8 cellular contexts compared by ENCODE assay signal in the genomic region with DNA sequence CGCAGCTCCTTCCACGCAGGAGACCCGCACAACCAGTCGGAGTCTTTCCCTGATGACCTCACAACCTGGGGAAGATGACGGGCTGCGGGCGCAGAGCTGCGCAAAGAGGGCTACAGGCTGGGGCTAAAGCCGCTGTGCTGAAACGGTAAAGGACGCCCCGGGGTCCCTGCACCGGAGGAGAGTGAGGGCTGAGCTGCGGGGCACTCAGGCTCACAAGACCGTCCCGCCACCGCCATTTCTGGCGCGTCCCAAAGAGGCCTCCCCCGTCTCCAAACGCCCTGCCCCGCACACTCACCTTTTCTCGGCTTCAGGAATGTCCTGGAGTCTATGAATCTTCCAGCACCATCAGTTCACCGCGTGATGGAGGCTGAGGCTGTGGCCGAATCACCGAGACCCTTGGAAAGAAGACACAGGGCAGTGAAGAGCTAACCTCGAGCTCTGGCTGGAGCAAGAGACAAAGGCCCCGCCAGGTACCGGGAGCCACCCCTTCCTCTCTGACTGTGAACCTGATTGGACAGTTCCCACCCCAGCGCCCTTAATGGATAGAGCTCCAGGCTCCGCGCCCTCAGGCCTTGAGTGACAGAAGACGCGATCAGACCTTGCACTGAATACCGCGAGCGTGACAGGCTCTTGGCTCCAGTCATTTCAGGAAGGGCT. TPM values are rescaled to one million over a fixed set of nuclear protein-coding genes. Genes with fewer than 3 reads are reported as not detected.
DNase-seq lines count a peak whose midpoint lies in the region; ATAC-seq and FAIRE-seq lines count a peak whose summit lies in the region.

No MANE protein-coding gene starts in this region.

- FAIRE-seq in small intestine (lab: Jason Lieb, UNC): no peak

- peak; percentile 86 for ATAC-seq in GM18909 (IDR thresholded peaks at IDR 0.05; ENCODE audit: poor library complexity, unreplicated experiment)
- ATAC-seq in activated naive CD8-positive, alpha-beta T cell treated with anti-CD3 and anti-CD28 coated beads, Interleukin-2, amount 50 U/mL, for 24 hours: peak; percentile 94
- ATAC-seq in stimulated activated naive B cell treated with anti-CD40 and anti-IgM and Interleukin-4, amounts not matched to agents 10 μg/mL and 1 μg/mL and 100 μg/mL, for 72 hours (replicated peaks): peak; percentile 100

- H3K9me3 ChIP-seq in small intestine (ENCODE audit: control insufficient read depth, low read depth): peaks cover 2% of the 10 kb centered on the region

- H3K27me3 Mint-ChIP-seq in activated naive CD8-positive, alpha-beta T cell treated with anti-CD3 and anti-CD28 coated beads, Interleukin-2, amount 50 U/mL, for 24 hours: peaks cover 5% of the 10 kb centered on the region
- H3K27me3 Mint-ChIP-seq in stimulated activated naive B cell treated with anti-CD40 and anti-IgM and Interleukin-4, amounts not matched to agents 10 μg/mL and 1 μg/mL and 100 μg/mL, for 72 hours: peaks cover 4 to 7% of the 10 kb centered on the region in 2 donors

- H3K36me3 Mint-ChIP-seq in activated naive CD8-positive, alpha-beta T cell treated with anti-CD3 and anti-CD28 coated beads, Interleukin-2, amount 50 U/mL, for 24 hours (ENCODE audit: low read depth): peaks cover 21% of the 10 kb centered on the region
- H3K36me3 Mint-ChIP-seq in stimulated activated naive B cell treated with anti-CD40 and anti-IgM and Interleukin-4, amounts not matched to agents 10 μg/mL and 1 μg/mL and 100 μg/mL, for 72 hours: peaks cover 15 to 19% of the 10 kb centered on the region in 2 donors

- H3K36me3 ChIP-seq in small intestine (ENCODE audit: control insufficient read depth in 2 of 2, insufficient read depth in 2 of 2, low read length in 2 of 2): no peaks in the 10 kb centered on the region

- 3 to 21% (median 15%) methylated on average over 38 of the region's 38 CpGs for WGBS in small intestine, 3 donors

- H3K9me3 Mint-ChIP-seq in activated naive CD8-positive, alpha-beta T cell treated with anti-CD3 and anti-CD28 coated beads, Interleukin-2, amount 50 U/mL, for 24 hours: peaks cover 15% of the 10 kb centered on the region
- H3K9me3 Mint-ChIP-seq in stimulated activated naive B cell treated with anti-CD40 and anti-IgM and Interleukin-4, amounts not matched to agents 10 μg/mL and 1 μg/mL and 100 μg/mL, for 72 hours: peaks cover 3 to 4% of the 10 kb centered on the region in 2 donors

- H3K27ac Mint-ChIP-seq in activated naive CD8-positive, alpha-beta T cell treated with anti-CD3 and anti-CD28 coated beads, Interleukin-2, amount 50 U/mL, for 24 hours: no peak overlapping the region
- H3K27ac Mint-ChIP-seq in stimulated activated naive B cell treated with anti-CD40 and anti-IgM and Interleukin-4, amounts not matched to agents 10 μg/mL and 1 μg/mL and 100 μg/mL, for 72 hours: peak overlapping the region; percentile 98

- no peaks in the 10 kb centered on the region for H3K4me1 ChIP-seq in small intestine (ENCODE audit: control insufficient read depth in 2 of 2, insufficient read depth in 1 of 2, low read depth in 1 of 2, low read length in 1 of 2)

- H3K4me1 Mint-ChIP-seq in activated naive CD8-positive, alpha-beta T cell treated with anti-CD3 and anti-CD28 coated beads, Interleukin-2, amount 50 U/mL, for 24 hours: peaks cover 4% of the 10 kb centered on the region
- peaks cover 4 to 11% of the 10 kb centered on the region in 2 donors for H3K4me1 Mint-ChIP-seq in stimulated activated naive B cell treated with anti-CD40 and anti-IgM and Interleukin-4, amounts not matched to agents 10 μg/mL and 1 μg/mL and 100 μg/mL, for 72 hours

- peak overlapping the region in 1 of 2 donors; percentile 23 for H3K4me3 ChIP-seq in small intestine (ENCODE audit: low read depth in 1 of 2, low read length in 2 of 2)

- DNase-seq in NCI-H2227 treated with DMSO at 0.1 percent for 48 hours (lab: John Stamatoyannopoulos, UW) (peak; percentile 36), inferior parietal cortex (ENCODE audit: extremely low spot score) (peak; percentile 8), small intestine (no peak), NCI-H187 treated with DMSO at 0.1 percent for 48 hours (lab: John Stamatoyannopoulos, UW) (no peak), NCI-H1436 treated with DMSO at 0.1 percent for 48 hours (lab: John Stamatoyannopoulos, UW) (no peak)
- peak; percentile 46 for DNase-seq in activated naive CD8-positive, alpha-beta T cell treated with anti-CD3 and anti-CD28 coated beads, Interleukin-2, amount 50 U/mL, for 24 hours
- peak; percentile 75 for DNase-seq in stimulated activated naive B cell treated with anti-CD40 and anti-IgM and Interleukin-4, amounts not matched to agents 10 μg/mL and 1 μg/mL and 100 μg/mL, for 72 hours

- H3K27me3 ChIP-seq in small intestine (ENCODE audit: control insufficient read depth in 2 of 2, insufficient read depth in 2 of 2, low read length in 2 of 2): peaks cover 0 to 4% of the 10 kb centered on the region in 2 donors

- H3K27ac ChIP-seq in small intestine (ENCODE audit: low read depth in 1 of 2, low read length in 1 of 2): no peak overlapping the region

- peak overlapping the region; percentile 86 for H3K4me3 Mint-ChIP-seq in activated naive CD8-positive, alpha-beta T cell treated with anti-CD3 and anti-CD28 coated beads, Interleukin-2, amount 50 U/mL, for 24 hours
- H3K4me3 Mint-ChIP-seq in stimulated activated naive B cell treated with anti-CD40 and anti-IgM and Interleukin-4, amounts not matched to agents 10 μg/mL and 1 μg/mL and 100 μg/mL, for 72 hours: peak overlapping the region; percentile 98 to 100

RNA-seq across cellular contexts. Expression of gene ZNF429, which starts 41.8 kb away (rescaled TPM):
- 1 to 10 TPM; 3.1 to 6.3 (median 3.5) TPM for polyA plus RNA-seq in small intestine

Comparison
In these comparisons a context has a peak if more than half of its experiments do, and no peak if none do; other contexts are left out.
1. DNase-seq: peak in NCI-H2227 treated with DMSO at 0.1 percent for 48 hours (single experiment), activated naive CD8-positive, alpha-beta T cell treated with anti-CD3 and anti-CD28 coated beads, Interleukin-2, amount 50 U/mL, for 24 hours (single experiment), inferior parietal cortex (single experiment) and stimulated activated naive B cell treated with anti-CD40 and anti-IgM and Interleukin-4, amounts not matched to agents 10 μg/mL and 1 μg/mL and 100 μg/mL, for 72 hours (single experiment); none in small intestine (single experiment), NCI-H187 treated with DMSO at 0.1 percent for 48 hours (single experiment) and NCI-H1436 treated with DMSO at 0.1 percent for 48 hours (single experiment).
2. Peak in every context shown above with its lines, with median percentiles within 50 percentile points of each other: ATAC-seq.